8 cellular contexts compared by ENCODE assay signal in the genomic region with DNA sequence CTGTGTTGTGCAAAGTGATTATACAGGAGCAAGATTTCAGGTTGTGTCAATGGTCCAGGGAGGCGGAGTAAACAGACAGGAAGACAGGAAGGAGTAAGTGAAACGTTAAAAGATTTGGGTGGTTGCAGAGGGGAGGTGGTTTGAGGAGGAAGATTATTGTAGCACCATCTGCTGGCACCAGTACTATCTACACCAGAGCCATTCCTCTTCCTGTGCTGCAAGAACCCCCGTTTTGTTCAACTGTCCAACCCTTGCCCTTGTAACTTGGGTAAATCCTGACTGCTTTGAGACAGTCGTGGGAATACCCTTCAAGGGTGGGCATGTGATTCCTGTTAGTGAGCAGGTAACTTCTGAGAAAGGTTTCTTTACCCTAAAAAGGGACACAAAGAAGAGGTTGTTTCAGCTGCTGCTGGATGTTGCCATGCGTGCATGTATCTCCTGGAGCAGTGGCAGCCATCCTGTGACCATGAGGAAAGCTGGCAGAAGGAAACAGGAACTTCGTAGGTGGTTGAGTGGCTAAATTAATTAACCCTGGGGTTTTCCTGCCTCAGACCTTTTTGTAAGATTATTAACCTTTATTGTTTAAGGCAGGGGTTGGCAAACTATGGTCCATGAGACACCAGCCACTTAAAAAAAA.
A peak's percentile ranks its signal among the peaks of the same experiment; 100 is the strongest.
DNase-seq lines count a peak whose midpoint lies in the region; ATAC-seq and TF ChIP-seq lines count a peak whose summit lies in the region.

No MANE protein-coding gene starts in this region.

- peaks cover 100% of the 10 kb centered on the region for H3K79me2 ChIP-seq in SU-DHL-6 (ENCODE audit: insufficient read depth, low read length)

- H3K27ac ChIP-seq in SU-DHL-6 (ENCODE audit: low read depth, low read length), result peak overlapping the region; percentile 45

- peak; percentile 46 for ATAC-seq in central memory CD8-positive, alpha-beta T cell (replicated peaks; ENCODE audit: extremely low read depth, poor library complexity, severe bottlenecking)
- ATAC-seq in GM21528 (IDR thresholded peaks at IDR 0.05; ENCODE audit: low FRiP score, unreplicated experiment), result no peak

- H3K36me3 Mint-ChIP-seq in central memory CD8-positive, alpha-beta T cell (ENCODE audit: insufficient read depth), result peaks cover 2% of the 10 kb centered on the region

- peak overlapping the region; percentile 36 for H3K4me2 ChIP-seq in SU-DHL-6 (ENCODE audit: low read depth, low read length, poor library complexity, severe bottlenecking)

- peak; percentile 52 for DNase-seq in SIG-M5 treated with dmso at 0.1 percent for 504 hours (lab: John Stamatoyannopoulos, UW; ENCODE audit: unreplicated experiment)
- no peak for DNase-seq in SIG-M5 (lab: John Stamatoyannopoulos, UW)
- no peak for DNase-seq in central memory CD8-positive, alpha-beta T cell (ENCODE audit: low spot score in 2 of 2)
- peak; percentile 43 for DNase-seq in stimulated activated CD4-positive, alpha-beta T cell treated with anti-CD3 and anti-CD28 coated beads, Interleukin-4, amount 100 ng/mL, for 24 hours
- DNase-seq in DMS153 (lab: John Stamatoyannopoulos, UW), result no peak
- DNase-seq in NCI-H345 (lab: John Stamatoyannopoulos, UW), result no peak

- peak overlapping the region; percentile 11 for H3K27ac Mint-ChIP-seq in central memory CD8-positive, alpha-beta T cell (ENCODE audit: low read depth)

- no peaks in the 10 kb centered on the region for H3K27me3 ChIP-seq in SU-DHL-6 (ENCODE audit: low read length)

- no peaks in the 10 kb centered on the region for H4K20me1 ChIP-seq in SU-DHL-6 (ENCODE audit: low read depth, low read length)

- no peaks in the 10 kb centered on the region for H3K36me3 ChIP-seq in SU-DHL-6 (ENCODE audit: low read length)

- H3K4me3 Mint-ChIP-seq in central memory CD8-positive, alpha-beta T cell, result no peak overlapping the region

- no peaks in the 10 kb centered on the region for H3K9me3 ChIP-seq in SU-DHL-6 (ENCODE audit: insufficient read depth, low read length)

- H2AFZ ChIP-seq in SU-DHL-6 (ENCODE audit: low read depth, low read length, severe bottlenecking), result no peak overlapping the region

- no peaks in the 10 kb centered on the region for H3K27me3 Mint-ChIP-seq in central memory CD8-positive, alpha-beta T cell

- H3K9me2 ChIP-seq in SU-DHL-6 (replicated peaks; ENCODE audit: insufficient read depth, low read length), result no peaks in the 10 kb centered on the region

- peak; percentile 48 for TF ChIP-seq CTCF in SU-DHL-6 (IDR thresholded peaks at IDR 0.05; ENCODE audit: insufficient read depth, low read length, poor library complexity, severe bottlenecking)

- peaks cover 15% of the 10 kb centered on the region for H3K4me1 Mint-ChIP-seq in central memory CD8-positive, alpha-beta T cell

- H3K9me3 Mint-ChIP-seq in central memory CD8-positive, alpha-beta T cell, result no peaks in the 10 kb centered on the region

- H3F3A ChIP-seq in SU-DHL-6 (ENCODE audit: insufficient read depth), result peaks cover 14% of the 10 kb centered on the region; the same call in 1 of the 2 replicates

- H3K9ac ChIP-seq in SU-DHL-6 (ENCODE audit: low read length), result 0 out of 2 replicates have a peak overlapping the region, but pooled peaks have one; percentile 6

- no peak overlapping the region for H3K4me3 ChIP-seq in SU-DHL-6 (ENCODE audit: insufficient read depth, low read length, poor library complexity, severe bottlenecking)

Comparison
In these comparisons a context has a peak if more than half of its experiments do, and no peak if none do; other contexts are left out.
1. DNase-seq: peak in SIG-M5 treated with dmso at 0.1 percent for 504 hours (single experiment) and stimulated activated CD4-positive, alpha-beta T cell treated with anti-CD3 and anti-CD28 coated beads, Interleukin-4, amount 100 ng/mL, for 24 hours (single experiment); none in SIG-M5 (single experiment), central memory CD8-positive, alpha-beta T cell (0 of 2), DMS153 (single experiment) and NCI-H345 (single experiment).